ENCODE assay signal across 9 cellular contexts in the genomic region with DNA sequence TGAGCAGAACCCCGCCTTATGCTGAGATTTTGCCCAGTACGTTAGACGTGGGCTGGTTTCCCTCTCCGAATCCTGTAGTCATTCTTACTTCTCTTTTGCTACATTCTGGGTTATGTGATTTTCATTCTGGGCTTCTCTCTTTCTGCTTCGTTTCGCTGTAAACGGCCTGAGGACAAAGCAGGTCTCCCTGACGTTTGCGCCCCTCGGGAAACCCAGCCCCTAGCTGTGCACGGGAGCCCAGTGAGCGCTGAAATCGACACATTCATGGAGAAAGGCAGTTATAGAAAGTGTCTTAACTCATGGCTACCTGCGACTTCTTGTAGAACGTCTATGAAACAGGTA. TPM values are rescaled to one million over a fixed set of nuclear protein-coding genes. Genes with fewer than 3 reads are reported as not detected.
DNase-seq lines count a peak whose midpoint lies in the region; ATAC-seq and TF ChIP-seq lines count a peak whose summit lies in the region.
"Had no signal": no experiment of that assay in that cellular context is flagged by ENCODE, and none has a peak within 500 bp of the region (broad histone marks: within the 10 kb centered on the region; RNA-seq: fewer than 3 reads in every experiment).

No MANE protein-coding gene starts in this region.

- H3K27me3 ChIP-seq in Caco-2 (replicated peaks; ENCODE audit: control insufficient read depth, insufficient read depth, low read length) (no peaks in the 10 kb centered on the region), psoas muscle (ENCODE audit: insufficient read depth in 3 of 3, low read length in 2 of 3) (peaks cover 0 to 23% (median 5%) of the 10 kb centered on the region in 3 donors)

- H3K27me3 Mint-ChIP-seq in Caco-2 (ENCODE audit: insufficient read depth, unreplicated experiment) (peaks cover 7% of the 10 kb centered on the region), T-helper 17 cell (peaks cover 85% of the 10 kb centered on the region), glutamatergic neuron (ENCODE audit: unreplicated experiment) (peaks cover 1% of the 10 kb centered on the region)

- H3K36me3 ChIP-seq in Caco-2 (ENCODE audit: control insufficient read depth, insufficient read depth, low read length) (no peaks in the 10 kb centered on the region), psoas muscle (ENCODE audit: insufficient read depth in 1 of 2, low read depth in 1 of 2) (no peaks in the 10 kb centered on the region)

- no peak overlapping the region for H3K27ac ChIP-seq in psoas muscle

- whole genome bisulfite sequencing in psoas muscle, 3 donors, result 11 to 15% (median 13%) methylated on average over 15 of the region's 15 CpGs

- H3K36me3 Mint-ChIP-seq in Caco-2 (ENCODE audit: insufficient read depth, unreplicated experiment), result no peaks in the 10 kb centered on the region
- peaks cover 5% of the 10 kb centered on the region for H3K36me3 Mint-ChIP-seq in T-helper 17 cell (ENCODE audit: low read depth)
- H3K36me3 Mint-ChIP-seq in glutamatergic neuron (ENCODE audit: unreplicated experiment), result no peaks in the 10 kb centered on the region

- ATAC-seq in T-helper 17 cell (no peak), psoas muscle (peak in 1 of 4 donors; percentile 22), HG03442 (IDR thresholded peaks at IDR 0.05; ENCODE audit: unreplicated experiment) (no peak)

- H3K9me3 Mint-ChIP-seq in Caco-2 (ENCODE audit: unreplicated experiment) (peaks cover 19% of the 10 kb centered on the region), glutamatergic neuron (ENCODE audit: unreplicated experiment) (peaks cover 2% of the 10 kb centered on the region)

- H3K27ac Mint-ChIP-seq in Caco-2 (ENCODE audit: unreplicated experiment) (no peak overlapping the region), T-helper 17 cell (no peak overlapping the region), glutamatergic neuron (ENCODE audit: unreplicated experiment) (peak overlapping the region; percentile 41)

- H3K9me3 ChIP-seq in Caco-2 (no peaks in the 10 kb centered on the region), T-helper 17 cell (ENCODE audit: control insufficient read depth, low read length, poor library complexity, severe bottlenecking) (no peaks in the 10 kb centered on the region), psoas muscle (no peaks in the 10 kb centered on the region)

- TF ChIP-seq CTCF in Caco-2 (IDR thresholded peaks at IDR 0.05; ENCODE audit: insufficient read depth in 1 of 2, low read depth in 1 of 2, low read length in 1 of 2, severe bottlenecking in 1 of 2, unreplicated experiment in 1 of 2) (no peak), glutamatergic neuron (IDR thresholded peaks at IDR 0.05; ENCODE audit: partially characterized antibody, unreplicated experiment) (no peak), psoas muscle (IDR thresholded peaks at IDR 0.05) (no peak)

- H3K4me1 ChIP-seq in Caco-2, result no peaks in the 10 kb centered on the region
- no peaks in the 10 kb centered on the region for H3K4me1 ChIP-seq in psoas muscle

- CTCF ChIA-PET in Caco-2 (lab: Charles Lee), result interaction anchor here (0.7 kb wide), 1 partner anchor 243 kb away, joined by 3 read pairs; no protein-coding TSS in a partner anchor

- no TSS peak for BruUV-seq in Caco-2 (replicated peaks; lab: Mats Ljungman, UMichigan)

- H3K4me3 ChIP-seq in Caco-2 (ENCODE audit: low read depth, low read length), result peak overlapping the region; percentile 27
- H3K4me3 ChIP-seq in psoas muscle, result peak overlapping the region; percentile 55

- peak overlapping the region; percentile 73 for H3K4me3 Mint-ChIP-seq in Caco-2 (ENCODE audit: unreplicated experiment)
- H3K4me3 Mint-ChIP-seq in T-helper 17 cell, result peak overlapping the region; percentile 64
- H3K4me3 Mint-ChIP-seq in glutamatergic neuron (ENCODE audit: unreplicated experiment), result peak overlapping the region; percentile 90

- DNase-seq in Caco-2 (no peak), T-helper 17 cell (no peak), glutamatergic neuron (peak; percentile 34), psoas muscle (no peak), NCI-H226 (no peak), AG08395 (ENCODE audit: low spot score) (no peak)
- no peak for DNase-seq in effector CD8-positive, alpha-beta T cell (lab: John Stamatoyannopoulos, UW)
- DNase-seq: NCI-H748 treated with DMSO at 0.1 percent for 48 hours had no signal

- intact Hi-C loops in Caco-2 (cut with micrococcal nuclease; ENCODE audit: unreplicated experiment) (loop anchor here (1.0 to 10.0 kb wide), 3 partner anchors 176 to 688 kb away; no protein-coding TSS in a partner anchor), psoas muscle (cut with DNase I) (loop anchor here in 1 of 2 donors (5.0 to 10.0 kb wide), 2 partner anchors 246 to 584 kb away; a partner anchor contains a TSS)

- H3K4me1 Mint-ChIP-seq in Caco-2 (ENCODE audit: low read depth, unreplicated experiment) (peaks cover 16% of the 10 kb centered on the region), T-helper 17 cell (peaks cover 4% of the 10 kb centered on the region), glutamatergic neuron (ENCODE audit: low read depth, unreplicated experiment) (no peaks in the 10 kb centered on the region)

- POLR2A ChIA-PET in Caco-2 (lab: Charles Lee), result no interaction called here

RNA-seq across cellular contexts. Expression of a gene that starts 22.7 kb away (rescaled TPM):
- total RNA-seq in Caco-2 (2022) (not detected in 2 replicates), T-helper 17 cell (not detected), glutamatergic neuron (ENCODE audit: unreplicated experiment) (not detected), psoas muscle (not detected)
- not detected for polyA plus RNA-seq in psoas muscle
